In the genomic region with DNA sequence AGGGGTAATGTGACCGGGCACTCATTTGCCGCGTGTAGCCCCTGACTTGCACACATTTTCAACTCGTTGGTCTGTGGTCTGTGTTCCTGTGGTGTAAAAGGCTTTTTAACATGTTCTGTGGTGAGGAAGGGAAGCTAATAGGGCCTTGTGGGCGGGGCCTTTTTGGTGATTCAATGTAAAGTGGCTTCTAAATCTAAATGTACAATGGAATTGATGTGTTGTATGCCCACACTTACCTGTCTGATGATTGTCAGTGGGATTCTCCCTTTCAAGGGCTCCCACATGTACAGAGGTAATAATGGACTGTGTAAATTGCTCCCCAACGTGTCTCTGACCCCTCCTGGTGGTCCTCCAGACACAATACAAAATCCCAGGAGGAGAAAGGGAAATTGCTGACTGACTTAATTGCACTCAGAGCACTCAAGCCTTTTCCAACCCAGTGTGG, we compare ENCODE assay signal across 1 cellular context.
TF ChIP-seq lines count a peak whose summit lies in the region.

No MANE protein-coding gene starts in this region.

TF ChIP-seq in GM23338, 12 proteins besides CTCF, POLR2A, EP300 and RAD21 (continued from another document):
- TF ChIP-seq, protein P1, sequence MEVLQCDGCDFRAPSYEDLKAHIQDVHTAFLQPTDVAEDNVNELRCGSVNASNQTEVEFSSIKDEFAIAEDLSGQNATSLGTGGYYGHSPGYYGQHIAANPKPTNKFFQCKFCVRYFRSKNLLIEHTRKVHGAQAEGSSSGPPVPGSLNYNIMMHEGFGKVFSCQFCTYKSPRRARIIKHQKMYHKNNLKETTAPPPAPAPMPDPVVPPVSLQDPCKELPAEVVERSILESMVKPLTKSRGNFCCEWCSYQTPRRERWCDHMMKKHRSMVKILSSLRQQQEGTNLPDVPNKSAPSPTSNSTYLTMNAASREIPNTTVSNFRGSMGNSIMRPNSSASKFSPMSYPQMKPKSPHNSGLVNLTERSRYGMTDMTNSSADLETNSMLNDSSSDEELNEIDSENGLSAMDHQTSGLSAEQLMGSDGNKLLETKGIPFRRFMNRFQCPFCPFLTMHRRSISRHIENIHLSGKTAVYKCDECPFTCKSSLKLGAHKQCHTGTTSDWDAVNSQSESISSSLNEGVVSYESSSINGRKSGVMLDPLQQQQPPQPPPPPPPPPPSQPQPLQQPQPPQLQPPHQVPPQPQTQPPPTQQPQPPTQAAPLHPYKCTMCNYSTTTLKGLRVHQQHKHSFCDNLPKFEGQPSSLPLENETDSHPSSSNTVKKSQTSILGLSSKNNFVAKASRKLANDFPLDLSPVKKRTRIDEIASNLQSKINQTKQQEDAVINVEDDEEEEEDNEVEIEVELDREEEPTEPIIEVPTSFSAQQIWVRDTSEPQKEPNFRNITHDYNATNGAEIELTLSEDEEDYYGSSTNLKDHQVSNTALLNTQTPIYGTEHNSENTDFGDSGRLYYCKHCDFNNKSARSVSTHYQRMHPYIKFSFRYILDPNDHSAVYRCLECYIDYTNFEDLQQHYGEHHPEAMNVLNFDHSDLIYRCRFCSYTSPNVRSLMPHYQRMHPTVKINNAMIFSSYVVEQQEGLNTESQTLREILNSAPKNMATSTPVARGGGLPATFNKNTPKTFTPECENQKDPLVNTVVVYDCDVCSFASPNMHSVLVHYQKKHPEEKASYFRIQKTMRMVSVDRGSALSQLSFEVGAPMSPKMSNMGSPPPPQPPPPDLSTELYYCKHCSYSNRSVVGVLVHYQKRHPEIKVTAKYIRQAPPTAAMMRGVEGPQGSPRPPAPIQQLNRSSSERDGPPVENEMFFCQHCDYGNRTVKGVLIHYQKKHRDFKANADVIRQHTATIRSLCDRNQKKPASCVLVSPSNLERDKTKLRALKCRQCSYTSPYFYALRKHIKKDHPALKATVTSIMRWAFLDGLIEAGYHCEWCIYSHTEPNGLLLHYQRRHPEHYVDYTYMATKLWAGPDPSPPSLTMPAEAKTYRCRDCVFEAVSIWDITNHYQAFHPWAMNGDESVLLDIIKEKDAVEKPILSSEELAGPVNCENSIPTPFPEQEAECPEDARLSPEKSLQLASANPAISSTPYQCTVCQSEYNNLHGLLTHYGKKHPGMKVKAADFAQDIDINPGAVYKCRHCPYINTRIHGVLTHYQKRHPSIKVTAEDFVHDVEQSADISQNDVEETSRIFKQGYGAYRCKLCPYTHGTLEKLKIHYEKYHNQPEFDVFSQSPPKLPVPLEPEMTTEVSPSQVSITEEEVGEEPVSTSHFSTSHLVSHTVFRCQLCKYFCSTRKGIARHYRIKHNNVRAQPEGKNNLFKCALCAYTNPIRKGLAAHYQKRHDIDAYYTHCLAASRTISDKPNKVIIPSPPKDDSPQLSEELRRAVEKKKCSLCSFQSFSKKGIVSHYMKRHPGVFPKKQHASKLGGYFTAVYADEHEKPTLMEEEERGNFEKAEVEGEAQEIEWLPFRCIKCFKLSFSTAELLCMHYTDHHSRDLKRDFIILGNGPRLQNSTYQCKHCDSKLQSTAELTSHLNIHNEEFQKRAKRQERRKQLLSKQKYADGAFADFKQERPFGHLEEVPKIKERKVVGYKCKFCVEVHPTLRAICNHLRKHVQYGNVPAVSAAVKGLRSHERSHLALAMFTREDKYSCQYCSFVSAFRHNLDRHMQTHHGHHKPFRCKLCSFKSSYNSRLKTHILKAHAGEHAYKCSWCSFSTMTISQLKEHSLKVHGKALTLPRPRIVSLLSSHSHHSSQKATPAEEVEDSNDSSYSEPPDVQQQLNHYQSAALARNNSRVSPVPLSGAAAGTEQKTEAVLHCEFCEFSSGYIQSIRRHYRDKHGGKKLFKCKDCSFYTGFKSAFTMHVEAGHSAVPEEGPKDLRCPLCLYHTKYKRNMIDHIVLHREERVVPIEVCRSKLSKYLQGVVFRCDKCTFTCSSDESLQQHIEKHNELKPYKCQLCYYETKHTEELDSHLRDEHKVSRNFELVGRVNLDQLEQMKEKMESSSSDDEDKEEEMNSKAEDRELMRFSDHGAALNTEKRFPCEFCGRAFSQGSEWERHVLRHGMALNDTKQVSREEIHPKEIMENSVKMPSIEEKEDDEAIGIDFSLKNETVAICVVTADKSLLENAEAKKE (CRISPR knock-in tag; IDR thresholded peaks at IDR 0.05), result no peak
- TF ChIP-seq, protein P2, sequence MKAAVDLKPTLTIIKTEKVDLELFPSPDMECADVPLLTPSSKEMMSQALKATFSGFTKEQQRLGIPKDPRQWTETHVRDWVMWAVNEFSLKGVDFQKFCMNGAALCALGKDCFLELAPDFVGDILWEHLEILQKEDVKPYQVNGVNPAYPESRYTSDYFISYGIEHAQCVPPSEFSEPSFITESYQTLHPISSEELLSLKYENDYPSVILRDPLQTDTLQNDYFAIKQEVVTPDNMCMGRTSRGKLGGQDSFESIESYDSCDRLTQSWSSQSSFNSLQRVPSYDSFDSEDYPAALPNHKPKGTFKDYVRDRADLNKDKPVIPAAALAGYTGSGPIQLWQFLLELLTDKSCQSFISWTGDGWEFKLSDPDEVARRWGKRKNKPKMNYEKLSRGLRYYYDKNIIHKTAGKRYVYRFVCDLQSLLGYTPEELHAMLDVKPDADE (IDR thresholded peaks at IDR 0.05), result no peak
- TF ChIP-seq STAT1 (IDR thresholded peaks at IDR 0.05; ENCODE audit: unreplicated experiment), result no peak
